ENCODE assay signal across 8 cellular contexts in genomic region chr2:161161074-161161577, GRCh38. TPM values are rescaled to one million over a fixed set of nuclear protein-coding genes. Genes with fewer than 3 reads are reported as not detected.
DNase-seq lines count a peak whose midpoint lies in the region; ATAC-seq and TF ChIP-seq lines count a peak whose summit lies in the region.

No MANE protein-coding gene starts in this region.

- peaks cover 35% of the 10 kb centered on the region for H3K79me2 ChIP-seq in OCI-LY1 (ENCODE audit: insufficient read depth, low read length)

- H3K4me1 ChIP-seq in OCI-LY1 (ENCODE audit: insufficient read depth, low read length, severe bottlenecking): peaks cover 19% of the 10 kb centered on the region
- H3K4me1 ChIP-seq in effector memory CD4-positive, alpha-beta T cell (ENCODE audit: control insufficient read depth, insufficient read depth, low read length, poor library complexity, severe bottlenecking): peaks cover 11% of the 10 kb centered on the region
- H3K4me1 ChIP-seq in neuron (ENCODE audit: insufficient read depth, low read length): peaks cover 21% of the 10 kb centered on the region

- H3K9me3 ChIP-seq in OCI-LY1 (ENCODE audit: low read length) (no peaks in the 10 kb centered on the region), neuron (ENCODE audit: low read length) (no peaks in the 10 kb centered on the region)
- no peaks in the 10 kb centered on the region for H3K9me3 ChIP-seq in effector memory CD4-positive, alpha-beta T cell (ENCODE audit: control insufficient read depth, low read length)

- H3K27me3 ChIP-seq in BJ (ENCODE audit: control insufficient read depth, insufficient read depth, low read length) (no peaks in the 10 kb centered on the region), OCI-LY1 (ENCODE audit: insufficient read depth, low read length) (no peaks in the 10 kb centered on the region), neuron (ENCODE audit: insufficient read depth, low read length) (no peaks in the 10 kb centered on the region)
- no peaks in the 10 kb centered on the region for H3K27me3 ChIP-seq in effector memory CD4-positive, alpha-beta T cell (replicated peaks; ENCODE audit: control insufficient read depth, insufficient read depth, low read length, poor library complexity, severe bottlenecking)

- CTCF ChIA-PET in BJ (lab: Yijun Ruan, JAX): no interaction called here

- POLR2A ChIA-PET in BJ (lab: Charles Lee): no interaction called here

- peak overlapping the region; percentile 80 for H3K4me2 ChIP-seq in OCI-LY1 (ENCODE audit: low read length)

- H3F3A ChIP-seq in OCI-LY1 (ENCODE audit: insufficient read depth, low read length): no peaks in the 10 kb centered on the region; the same call in 1 of the 2 replicates

- H3K36me3 ChIP-seq in BJ (ENCODE audit: control insufficient read depth, insufficient read depth, low read length) (peaks cover 2% of the 10 kb centered on the region; the same call in 1 of the 2 replicates), OCI-LY1 (ENCODE audit: insufficient read depth, low read length) (peaks cover 31% of the 10 kb centered on the region; the same call in 1 of the 2 replicates), neuron (ENCODE audit: insufficient read depth, low read length) (peaks cover 12% of the 10 kb centered on the region)
- no peaks in the 10 kb centered on the region for H3K36me3 ChIP-seq in effector memory CD4-positive, alpha-beta T cell (ENCODE audit: control insufficient read depth, insufficient read depth, low read length)

- TF ChIP-seq CTCF in BJ (IDR thresholded peaks at IDR 0.05; ENCODE audit: insufficient read depth, low read depth, low read length) (no peak), OCI-LY1 (IDR thresholded peaks at IDR 0.05; ENCODE audit: low read length) (no peak)

- H3K4me3 ChIP-seq in BJ (ENCODE audit: low read depth, low read length) (peak overlapping the region; percentile 89), OCI-LY1 (ENCODE audit: low read depth, low read length, poor library complexity, severe bottlenecking) (peak overlapping the region; percentile 93), neuron (ENCODE audit: low read length) (peak overlapping the region; percentile 87)
- H3K4me3 ChIP-seq in effector memory CD4-positive, alpha-beta T cell (ENCODE audit: insufficient read depth, low read depth, low read length, poor library complexity, severe bottlenecking): peak overlapping the region; percentile 79

- ATAC-seq in GM19395 (IDR thresholded peaks at IDR 0.05; ENCODE audit: unreplicated experiment): peak; percentile 37
- ATAC-seq in GM18502 (IDR thresholded peaks at IDR 0.05; ENCODE audit: poor library complexity, unreplicated experiment): no peak

- no peak for DNase-seq in BJ (ENCODE audit: low read depth)
- no peak for DNase-seq in effector memory CD4-positive, alpha-beta T cell
- DNase-seq in AG08396 (ENCODE audit: low spot score): no peak
- DNase-seq in activated effector memory CD4-positive, alpha-beta T cell treated with anti-CD3 and anti-CD28 coated beads, Interleukin-2, amount 50 U/mL, for 16 hours: no peak

- no peaks in the 10 kb centered on the region for H4K20me1 ChIP-seq in OCI-LY1 (ENCODE audit: insufficient read depth, low read length)

- H2AFZ ChIP-seq in OCI-LY1 (ENCODE audit: low read length): no peak overlapping the region
- H2AFZ ChIP-seq in neuron (ENCODE audit: low read depth, low read length): peak overlapping the region; percentile 90

- H3K9me2 ChIP-seq in OCI-LY1 (ENCODE audit: low read depth, low read length): no peaks in the 10 kb centered on the region

- peak overlapping the region; percentile 84 for H3K27ac ChIP-seq in OCI-LY1 (ENCODE audit: low read depth, low read length, poor library complexity, severe bottlenecking)
- H3K27ac ChIP-seq in effector memory CD4-positive, alpha-beta T cell (ENCODE audit: insufficient read depth, low read length, poor library complexity, severe bottlenecking): peak overlapping the region; percentile 91

- H3K9ac ChIP-seq in OCI-LY1 (ENCODE audit: low read length): peak overlapping the region; percentile 97

RNA-seq across cellular contexts. Expression of gene TANK, which starts 0.9 kb away (rescaled TPM):
- polyA plus RNA-seq in BJ (2011; rRNA removed): 29.8 and 39.3 TPM in 2 replicates
- 12.9 and 17.8 TPM in 2 replicates for polyA minus RNA-seq in BJ (2011; rRNA and poly(A)+ RNA removed)
